Comparison of ENCODE assay signal across 8 cellular contexts in genomic region chr19:9323919-9324583, GRCh38. TPM values are rescaled to one million over a fixed set of nuclear protein-coding genes. Genes with fewer than 3 reads are reported as not detected.
DNase-seq lines count a peak whose midpoint lies in the region; ATAC-seq and TF ChIP-seq lines count a peak whose summit lies in the region.

Gene ZNF559, plus strand, starts transcription at chr19:9324179. Its CDS starts 14,371 bp downstream, at chr19:9338550.

- H3K9me3 Mint-ChIP-seq in activated naive CD8-positive, alpha-beta T cell treated with anti-CD3 and anti-CD28 coated beads, Interleukin-2, amount 50 U/mL, for 24 hours: peaks cover 34% of the 10 kb centered on the region
- H3K9me3 Mint-ChIP-seq in type B pancreatic cell: peaks cover 12% of the 10 kb centered on the region

- peak within 1 kb of the TSS; percentile 88 for H3K4me3 Mint-ChIP-seq in activated naive CD8-positive, alpha-beta T cell treated with anti-CD3 and anti-CD28 coated beads, Interleukin-2, amount 50 U/mL, for 24 hours
- H3K4me3 Mint-ChIP-seq in type B pancreatic cell: peak within 1 kb of the TSS; percentile 93

- H3K4me1 Mint-ChIP-seq in activated naive CD8-positive, alpha-beta T cell treated with anti-CD3 and anti-CD28 coated beads, Interleukin-2, amount 50 U/mL, for 24 hours: peaks cover 31% of the 10 kb centered on the region
- no peaks in the 10 kb centered on the region for H3K4me1 Mint-ChIP-seq in type B pancreatic cell (ENCODE audit: unreplicated experiment)

- intact Hi-C loops in cardiac septum (cut with DNase I) (loop anchor here (2.0 to 5.0 kb wide), 3 partner anchors 13 to 113 kb away; partner anchors contain the start of gene ZNF266), posterior cingulate gyrus (cut with DNase I) (loop anchor here (1.0 kb wide), 1 partner anchor 15 kb away; the partner anchor contains the start of gene ZNF699)

- peak within 1 kb of the TSS; percentile 88 for H3K27ac Mint-ChIP-seq in activated naive CD8-positive, alpha-beta T cell treated with anti-CD3 and anti-CD28 coated beads, Interleukin-2, amount 50 U/mL, for 24 hours
- H3K27ac Mint-ChIP-seq in type B pancreatic cell: peak within 1 kb of the TSS; percentile 92

- peak; percentile 95 for ATAC-seq in HG02759 (IDR thresholded peaks at IDR 0.05; ENCODE audit: unreplicated experiment)
- ATAC-seq in activated naive CD8-positive, alpha-beta T cell treated with anti-CD3 and anti-CD28 coated beads, Interleukin-2, amount 50 U/mL, for 24 hours: peak; percentile 97

- peaks cover 44% of the 10 kb centered on the region for H3K36me3 Mint-ChIP-seq in activated naive CD8-positive, alpha-beta T cell treated with anti-CD3 and anti-CD28 coated beads, Interleukin-2, amount 50 U/mL, for 24 hours (ENCODE audit: low read depth)
- H3K36me3 Mint-ChIP-seq in type B pancreatic cell: peaks cover 35% of the 10 kb centered on the region

- peak within 1 kb of the TSS; percentile 56 for H3K4me3 ChIP-seq in GM12875 (ENCODE audit: low read depth, low read length)

- no peaks in the 10 kb centered on the region for H3K27me3 Mint-ChIP-seq in activated naive CD8-positive, alpha-beta T cell treated with anti-CD3 and anti-CD28 coated beads, Interleukin-2, amount 50 U/mL, for 24 hours
- H3K27me3 Mint-ChIP-seq in type B pancreatic cell: no peaks in the 10 kb centered on the region

- TF ChIP-seq CTCF in GM12875 (IDR thresholded peaks at IDR 0.05; ENCODE audit: borderline replicate concordance, insufficient read depth, low read depth, low read length): peak; percentile 35; the same call in 1 of the 2 replicates
- TF ChIP-seq CTCF in type B pancreatic cell (conservative IDR thresholded peaks at IDR 0.05): peak; percentile 75

- peak; percentile 90 to 98 (median 96) for DNase-seq in NCI-H1417 (lab: John Stamatoyannopoulos, UW)
- peak; percentile 95 for DNase-seq in SW480 (ENCODE audit: low spot score)
- peak; percentile 96 for DNase-seq in activated naive CD8-positive, alpha-beta T cell treated with anti-CD3 and anti-CD28 coated beads, Interleukin-2, amount 50 U/mL, for 24 hours
- peak; percentile 95 for DNase-seq in cardiac septum (ENCODE audit: low spot score)
- peak; percentile 72 to 98 (median 85) for DNase-seq in posterior cingulate gyrus
- peak; percentile 98 for DNase-seq in type B pancreatic cell (ENCODE audit: extremely low spot score, unreplicated experiment)

RNA-seq across cellular contexts. Expression of gene ZNF559, which starts in this region (rescaled TPM):
- total RNA-seq in cardiac septum (18.2 TPM), type B pancreatic cell (ENCODE audit: low replicate concordance) (19.6 and 33.2 TPM in 2 replicates)

Comparison
In these comparisons a context has a peak if more than half of its experiments do, and no peak if none do; other contexts are left out.
1. Peak in every context shown above with its lines: DNase-seq, ATAC-seq and H3K4me3 ChIP-seq.